19 cellular contexts compared by ENCODE assay signal in the genomic region with DNA sequence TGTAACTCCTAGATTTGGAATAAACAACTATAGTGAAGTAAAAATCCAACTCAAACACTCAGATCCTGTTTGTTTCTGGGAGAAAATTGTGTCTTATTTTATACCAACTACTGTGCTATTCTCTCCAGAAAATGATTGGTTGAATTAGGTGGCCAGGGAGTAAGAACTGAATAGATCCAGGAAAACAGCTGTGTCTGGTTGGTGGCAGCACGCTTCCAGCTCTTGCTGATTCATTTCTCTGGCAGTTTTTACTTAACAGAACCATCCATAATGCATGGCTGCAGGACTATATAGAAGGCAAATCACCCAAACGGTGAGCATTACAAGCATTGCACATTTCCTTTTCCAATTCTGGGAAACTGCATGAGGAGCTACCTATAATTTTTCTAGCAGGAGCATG. TPM values are rescaled to one million over a fixed set of nuclear protein-coding genes. Genes with fewer than 3 reads are reported as not detected.
A peak's percentile ranks its signal among the peaks of the same experiment; 100 is the strongest.
DNase-seq lines count a peak whose midpoint lies in the region; ATAC-seq and TF ChIP-seq lines count a peak whose summit lies in the region.
"Had no signal": no experiment of that assay in that cellular context is flagged by ENCODE, and none has a peak within 500 bp of the region (broad histone marks: within the 10 kb centered on the region; RNA-seq: fewer than 3 reads in every experiment).

No MANE protein-coding gene starts in this region.

- no peak overlapping the region for H3K27ac Mint-ChIP-seq in CD8-positive, alpha-beta memory T cell
- no peak overlapping the region for H3K27ac Mint-ChIP-seq in effector memory CD8-positive, alpha-beta T cell
- H3K27ac Mint-ChIP-seq: CD14-positive monocyte; CD4-positive, alpha-beta memory T cell; HFFc6 had no signal

- TF ChIP-seq CTCF in smooth muscle cell (IDR thresholded peaks at IDR 0.05; ENCODE audit: borderline replicate concordance, insufficient read depth, poor library complexity, severe bottlenecking) = no peak

- H3K4me3 ChIP-seq in SJCRH30 (no peak overlapping the region), smooth muscle cell (no peak overlapping the region)
- no peak overlapping the region for H3K4me3 ChIP-seq in CD8-positive, alpha-beta memory T cell (ENCODE audit: low read length)
- H3K4me3 ChIP-seq: BLaER1, GM12878 had no signal

- no peak overlapping the region for H3K9ac ChIP-seq in smooth muscle cell (ENCODE audit: low read depth)
- H3K9ac ChIP-seq: BLaER1 had no signal

- H4K20me1 ChIP-seq in smooth muscle cell (ENCODE audit: low read depth) = no peaks in the 10 kb centered on the region
- H4K20me1 ChIP-seq: BLaER1 had no signal

- H3K36me3 ChIP-seq in SJCRH30 (no peaks in the 10 kb centered on the region), smooth muscle cell (ENCODE audit: low read depth) (no peaks in the 10 kb centered on the region)
- H3K36me3 ChIP-seq in CD8-positive, alpha-beta memory T cell (ENCODE audit: insufficient read depth, low read length) = no peaks in the 10 kb centered on the region
- H3K36me3 ChIP-seq: BLaER1 had no signal

- H3K79me2 ChIP-seq in smooth muscle cell (ENCODE audit: low read depth) = no peaks in the 10 kb centered on the region

- peaks cover 0 to 3% (median 0%) of the 10 kb centered on the region in 5 donors for H3K9me3 Mint-ChIP-seq in CD8-positive, alpha-beta memory T cell
- no peaks in the 10 kb centered on the region for H3K9me3 Mint-ChIP-seq in effector memory CD8-positive, alpha-beta T cell

- no peak for ATAC-seq in effector memory CD8-positive, alpha-beta T cell (replicated peaks)
- ATAC-seq: GM12878, HCT116 had no signal

- no peak overlapping the region for H3K4me2 ChIP-seq in smooth muscle cell
- H3K4me2 ChIP-seq: BLaER1 had no signal

- intact Hi-C loops in cardiac septum (cut with DNase I) = no loop called here

- H3K4me1 Mint-ChIP-seq in CD8-positive, alpha-beta memory T cell = no peaks in the 10 kb centered on the region
- no peaks in the 10 kb centered on the region for H3K4me1 Mint-ChIP-seq in effector memory CD8-positive, alpha-beta T cell (ENCODE audit: low read depth in 2 of 2)
- H3K4me1 Mint-ChIP-seq: CD14-positive monocyte; CD4-positive, alpha-beta memory T cell had no signal

- no peaks in the 10 kb centered on the region for H3K36me3 Mint-ChIP-seq in CD8-positive, alpha-beta memory T cell
- H3K36me3 Mint-ChIP-seq in effector memory CD8-positive, alpha-beta T cell (ENCODE audit: insufficient read depth) = no peaks in the 10 kb centered on the region
- H3K36me3 Mint-ChIP-seq: CD14-positive monocyte had no signal

- CTCF ChIA-PET in CD8-positive, alpha-beta memory T cell (lab: Charles Lee) = no interaction called here

- POLR2A ChIA-PET in CD8-positive, alpha-beta memory T cell (lab: Charles Lee) = no interaction called here

- H3K27me3 Mint-ChIP-seq in CD8-positive, alpha-beta memory T cell = peaks cover 4 to 48% of the 10 kb centered on the region in 2 donors
- peaks cover 14 to 31% of the 10 kb centered on the region in 2 donors for H3K27me3 Mint-ChIP-seq in effector memory CD8-positive, alpha-beta T cell

- H3K9me3 ChIP-seq in SJCRH30 (replicated peaks) = no peaks in the 10 kb centered on the region; the same call in 1 of the 2 replicates
- no peaks in the 10 kb centered on the region for H3K9me3 ChIP-seq in smooth muscle cell (replicated peaks; ENCODE audit: low read depth)
- no peaks in the 10 kb centered on the region for H3K9me3 ChIP-seq in CD8-positive, alpha-beta memory T cell (ENCODE audit: low read length)

- no peaks in the 10 kb centered on the region for H3K27me3 ChIP-seq in SJCRH30
- H3K27me3 ChIP-seq in smooth muscle cell (ENCODE audit: low read depth) = no peaks in the 10 kb centered on the region
- H3K27me3 ChIP-seq in CD8-positive, alpha-beta memory T cell (ENCODE audit: insufficient read depth, low read length, poor library complexity, severe bottlenecking) = no peaks in the 10 kb centered on the region
- H3K27me3 ChIP-seq: BLaER1 had no signal

- peak overlapping the region; percentile 65 for H2AFZ ChIP-seq in smooth muscle cell (ENCODE audit: low read depth)

- WGBS in smooth muscle cell (ENCODE audit: low lambda C conversion rate) = 16% methylated on average over 2 of the region's 2 CpGs

- H3K4me1 ChIP-seq in SJCRH30 (peaks cover 21% of the 10 kb centered on the region), smooth muscle cell (ENCODE audit: low read depth) (no peaks in the 10 kb centered on the region)
- no peaks in the 10 kb centered on the region for H3K4me1 ChIP-seq in CD8-positive, alpha-beta memory T cell (ENCODE audit: insufficient read depth, low read length)
- H3K4me1 ChIP-seq: BLaER1 had no signal

- H3K4me3 Mint-ChIP-seq in CD8-positive, alpha-beta memory T cell = no peak overlapping the region
- H3K4me3 Mint-ChIP-seq in effector memory CD8-positive, alpha-beta T cell = no peak overlapping the region
- H3K4me3 Mint-ChIP-seq: CD14-positive monocyte; CD4-positive, alpha-beta memory T cell; HFFc6 had no signal

- H3F3A ChIP-seq in smooth muscle cell (ENCODE audit: low read depth) = no peaks in the 10 kb centered on the region

- H3K27ac ChIP-seq in SJCRH30 (peak overlapping the region; percentile 59), smooth muscle cell (ENCODE audit: low read depth) (no peak overlapping the region)
- H3K27ac ChIP-seq in CD8-positive, alpha-beta memory T cell (ENCODE audit: low read depth, low read length) = no peak overlapping the region
- H3K27ac ChIP-seq: BLaER1 had no signal

- peak; percentile 15 for DNase-seq in HT1080 (ENCODE audit: low read depth)
- peak; percentile 9 to 54 for DNase-seq in SJCRH30
- peak; percentile 20 for DNase-seq in inferior parietal cortex (ENCODE audit: extremely low spot score)
- no peak for DNase-seq in smooth muscle cell (lab: John Stamatoyannopoulos, UW; ENCODE audit: unreplicated experiment)
- DNase-seq in CD8-positive, alpha-beta memory T cell = no peak
- no peak for DNase-seq in cardiac septum (ENCODE audit: low spot score)
- no peak for DNase-seq in effector memory CD8-positive, alpha-beta T cell
- DNase-seq: 8988T; Calu3; CD4-positive, alpha-beta memory T cell; DMS79 treated with DMSO at 0.1 percent for 48 hours; GF-D8; GOT3; H7; HFFc6 had no signal

RNA-seq across cellular contexts. Expression of gene DMAC1, which starts 29.5 kb away (rescaled TPM):
- total RNA-seq in HT1080 (2014; rRNA removed; shearing (Covaris generic)) = 27.2 and 40.3 TPM in 2 replicates
- polyA plus RNA-seq in HT1080 (2015; cell fraction: cytosol; rRNA removed) = 20.4 and 22.1 TPM in 2 replicates
- polyA plus RNA-seq in HT1080 (2015; cell fraction: nucleus; rRNA removed) = 11.6 and 12.8 TPM in 2 replicates
- 15.0 and 19.6 TPM in 2 replicates for total RNA-seq in SJCRH30 (2014; rRNA removed; shearing (Covaris generic))
- 14.8 and 17.5 TPM in 2 replicates for total RNA-seq in smooth muscle cell
- polyA plus RNA-seq in smooth muscle cell = 68.3 and 72.4 TPM in 2 replicates
- 10 to 100 TPM; 52.4 to 53.0 TPM for total RNA-seq in CD8-positive, alpha-beta memory T cell
- polyA plus RNA-seq in CD8-positive, alpha-beta memory T cell = 49.0 TPM
- total RNA-seq in cardiac septum = 99.8 TPM

Comparison
In these comparisons a context has a peak if more than half of its experiments do, and no peak if none do; other contexts are left out.
1. DNase-seq: peak in HT1080 (single experiment), SJCRH30 (2 of 2) and inferior parietal cortex (single experiment); none in smooth muscle cell (single experiment), CD8-positive, alpha-beta memory T cell (0 of 5), cardiac septum (single experiment) and effector memory CD8-positive, alpha-beta T cell (0 of 3).